ENCODE assay signal across 11 cellular contexts in the genomic region with DNA sequence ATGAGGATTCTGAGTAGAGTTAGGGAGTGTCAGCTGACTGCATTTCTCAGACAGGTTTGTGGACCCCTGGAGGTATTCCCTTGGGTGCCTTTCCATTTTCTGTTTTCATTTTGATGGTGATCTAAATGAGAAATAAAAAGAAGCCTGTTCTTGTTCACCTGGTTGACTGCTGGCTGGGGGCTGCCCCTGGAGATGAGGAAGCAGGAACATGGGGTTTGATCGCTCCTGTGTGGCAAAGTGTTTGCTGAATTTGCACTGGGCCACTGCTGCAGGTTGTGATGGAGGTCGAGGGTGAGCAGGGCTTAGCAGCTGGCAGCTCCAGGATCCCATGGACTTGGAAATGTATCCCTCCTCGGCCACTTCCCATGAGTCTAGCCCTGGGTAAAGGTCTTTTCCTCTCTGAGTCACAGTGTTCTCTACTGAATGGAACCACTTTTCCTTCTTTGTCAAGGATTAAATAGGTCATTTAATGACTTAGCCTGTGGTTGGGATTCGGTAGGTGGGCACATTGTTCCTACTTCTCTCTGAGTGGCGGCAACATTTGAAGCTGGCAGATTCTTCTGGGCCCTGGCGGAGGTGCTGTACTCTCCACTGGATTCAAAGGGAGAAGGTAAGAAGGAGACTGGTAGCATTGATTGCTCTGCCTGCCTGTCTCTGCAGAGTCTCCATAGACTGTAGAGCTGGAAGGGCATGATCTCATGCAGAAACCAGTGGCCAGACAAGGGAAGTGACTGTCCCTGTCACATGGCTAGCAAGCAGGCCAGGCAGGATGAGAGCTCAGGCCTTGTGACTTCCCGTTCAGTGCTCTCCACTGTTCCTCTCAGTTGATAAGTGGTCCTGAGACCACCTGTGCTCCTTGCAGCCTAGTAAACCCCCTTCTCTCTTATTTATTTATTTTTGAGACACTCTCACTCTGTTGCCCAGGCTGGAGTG. TPM values are rescaled to one million over a fixed set of nuclear protein-coding genes. Genes with fewer than 3 reads are reported as not detected.
DNase-seq lines count a peak whose midpoint lies in the region; ATAC-seq and TF ChIP-seq lines count a peak whose summit lies in the region.
"Had no signal": no experiment of that assay in that cellular context is flagged by ENCODE, and none has a peak within 500 bp of the region (broad histone marks: within the 10 kb centered on the region; RNA-seq: fewer than 3 reads in every experiment).

No MANE protein-coding gene starts in this region.

- peaks cover 17 to 19% of the 10 kb centered on the region in 2 donors for H3K4me1 Mint-ChIP-seq in natural killer cell treated with Interleukin-12 subunit alpha and Interleukin-12 subunit beta and Interleukin-15 and Interleukin-18, amount 100 ng/mL, for 72 hours (ENCODE audit: low read depth in 2 of 2)

- peaks cover 7% of the 10 kb centered on the region; the same call in 1 of the 2 replicates for H3K36me3 ChIP-seq in OCI-LY1 (ENCODE audit: insufficient read depth, low read length)
- H3K36me3 ChIP-seq: SJSA1 had no signal

- H3K9me3 ChIP-seq in OCI-LY1 (ENCODE audit: low read length), result no peaks in the 10 kb centered on the region
- H3K9me3 ChIP-seq: SJSA1 had no signal

- H3K9ac ChIP-seq in OCI-LY1 (ENCODE audit: low read length), result no peak overlapping the region; the same call in 1 of the 2 replicates

- no peaks in the 10 kb centered on the region for H3K9me3 Mint-ChIP-seq in natural killer cell treated with Interleukin-12 subunit alpha and Interleukin-12 subunit beta and Interleukin-15 and Interleukin-18, amount 100 ng/mL, for 72 hours
- H3K9me3 Mint-ChIP-seq: activated naive CD4-positive, alpha-beta T cell treated with anti-CD3 and anti-CD28 coated beads, Interleukin-2, amount 50 U/mL, for 72 hours had no signal

- H3K27me3 ChIP-seq in OCI-LY1 (ENCODE audit: insufficient read depth, low read length), result no peaks in the 10 kb centered on the region
- H3K27me3 ChIP-seq: SJSA1 had no signal

- H3F3A ChIP-seq in OCI-LY1 (ENCODE audit: insufficient read depth, low read length), result no peaks in the 10 kb centered on the region

- peak in 11 of 14 donors; percentile 20 to 82 (median 63) for DNase-seq in C1 segment of cervical spinal cord (lab: John Stamatoyannopoulos, UW)
- peak; percentile 23 to 32 for DNase-seq in foreskin fibroblast
- no peak for DNase-seq in natural killer cell treated with Interleukin-12 subunit alpha and Interleukin-12 subunit beta and Interleukin-15 and Interleukin-18, amount 100 ng/mL, for 72 hours (ENCODE audit: low spot score)
- no peak for DNase-seq in activated CD4-positive, alpha-beta T cell treated with anti-CD3 and anti-CD28 coated beads, Interleukin-2, amount 50 U/mL, for 1 hour
- no peak for DNase-seq in LoVo (ENCODE audit: low spot score)

- H3K4me3 ChIP-seq in OCI-LY1 (ENCODE audit: low read depth, low read length, poor library complexity, severe bottlenecking), result no peak overlapping the region
- no peak overlapping the region for H3K4me3 ChIP-seq in foreskin fibroblast (ENCODE audit: low read depth in 1 of 2, low read length in 2 of 2)
- H3K4me3 ChIP-seq: SJSA1 had no signal

- H3K27me3 Mint-ChIP-seq in natural killer cell treated with Interleukin-12 subunit alpha and Interleukin-12 subunit beta and Interleukin-15 and Interleukin-18, amount 100 ng/mL, for 72 hours, result no peaks in the 10 kb centered on the region

- H2AFZ ChIP-seq in OCI-LY1 (ENCODE audit: low read length), result no peak overlapping the region

- peak overlapping the region; percentile 26 for H3K27ac ChIP-seq in OCI-LY1 (ENCODE audit: low read depth, low read length, poor library complexity, severe bottlenecking)
- H3K27ac ChIP-seq: C4-2B, SJSA1 had no signal

- peak overlapping the region; percentile 30 for H3K4me3 Mint-ChIP-seq in natural killer cell treated with Interleukin-12 subunit alpha and Interleukin-12 subunit beta and Interleukin-15 and Interleukin-18, amount 100 ng/mL, for 72 hours

- H3K9me2 ChIP-seq in OCI-LY1 (ENCODE audit: low read depth, low read length), result no peaks in the 10 kb centered on the region

- H3K79me2 ChIP-seq in OCI-LY1 (ENCODE audit: insufficient read depth, low read length), result peaks cover 3% of the 10 kb centered on the region; the same call in 1 of the 2 replicates

- H3K36me3 Mint-ChIP-seq in natural killer cell treated with Interleukin-12 subunit alpha and Interleukin-12 subunit beta and Interleukin-15 and Interleukin-18, amount 100 ng/mL, for 72 hours, result no peaks in the 10 kb centered on the region
- H3K36me3 Mint-ChIP-seq: activated naive CD4-positive, alpha-beta T cell treated with anti-CD3 and anti-CD28 coated beads, Interleukin-2, amount 50 U/mL, for 72 hours had no signal

- peaks cover 52% of the 10 kb centered on the region for H3K4me1 ChIP-seq in OCI-LY1 (ENCODE audit: insufficient read depth, low read length, severe bottlenecking)
- H3K4me1 ChIP-seq: SJSA1 had no signal

- H4K20me1 ChIP-seq in OCI-LY1 (ENCODE audit: insufficient read depth, low read length), result no peaks in the 10 kb centered on the region

- no peak for TF ChIP-seq CTCF in OCI-LY1 (IDR thresholded peaks at IDR 0.05; ENCODE audit: low read length)
- no peak for TF ChIP-seq CTCF in foreskin fibroblast (IDR thresholded peaks at IDR 0.05; ENCODE audit: low read depth, low read length)

- H3K27ac Mint-ChIP-seq in natural killer cell treated with Interleukin-12 subunit alpha and Interleukin-12 subunit beta and Interleukin-15 and Interleukin-18, amount 100 ng/mL, for 72 hours, result peak overlapping the region; percentile 68 to 92

- H3K4me2 ChIP-seq in OCI-LY1 (ENCODE audit: low read length), result no peak overlapping the region

- peak; percentile 84 to 85 for ATAC-seq in natural killer cell treated with Interleukin-12 subunit alpha and Interleukin-12 subunit beta and Interleukin-15 and Interleukin-18, amount 100 ng/mL, for 72 hours
- ATAC-seq in GM18517 (IDR thresholded peaks at IDR 0.05; ENCODE audit: unreplicated experiment) (no peak), HG03521 (IDR thresholded peaks at IDR 0.05; ENCODE audit: unreplicated experiment) (no peak)

RNA-seq across cellular contexts. Expression of a gene that starts 17.9 kb away (rescaled TPM):
- total RNA-seq in natural killer cell treated with Interleukin-12 subunit alpha and Interleukin-12 subunit beta and Interleukin-15 and Interleukin-18, amount 100 ng/mL, for 72 hours, result 10 to 100 TPM; 18.9 to 37.4 TPM

RNA-seq across cellular contexts. Expression of a gene that starts 29.4 kb away (rescaled TPM):
- total RNA-seq in natural killer cell treated with Interleukin-12 subunit alpha and Interleukin-12 subunit beta and Interleukin-15 and Interleukin-18, amount 100 ng/mL, for 72 hours, result not detected
- total RNA-seq: activated naive CD4-positive, alpha-beta T cell treated with anti-CD3 and anti-CD28 coated beads, Interleukin-2, amount 50 U/mL, for 72 hours; SJSA1 had no signal

RNA-seq across cellular contexts. Expression of a gene that starts 52.6 kb away (rescaled TPM):
- total RNA-seq in natural killer cell treated with Interleukin-12 subunit alpha and Interleukin-12 subunit beta and Interleukin-15 and Interleukin-18, amount 100 ng/mL, for 72 hours, result 10 to 100 TPM; 19.9 to 35.5 TPM

Comparison
In these comparisons a context has a peak if more than half of its experiments do, and no peak if none do; other contexts are left out.
1. DNase-seq: peak in C1 segment of cervical spinal cord (11 of 14) and foreskin fibroblast (2 of 2); none in natural killer cell treated with Interleukin-12 subunit alpha and Interleukin-12 subunit beta and Interleukin-15 and Interleukin-18, amount 100 ng/mL, for 72 hours (single experiment), activated CD4-positive, alpha-beta T cell treated with anti-CD3 and anti-CD28 coated beads, Interleukin-2, amount 50 U/mL, for 1 hour (single experiment) and LoVo (single experiment).
2. ATAC-seq: peak in natural killer cell treated with Interleukin-12 subunit alpha and Interleukin-12 subunit beta and Interleukin-15 and Interleukin-18, amount 100 ng/mL, for 72 hours (2 of 2); none in GM18517 (single experiment) and HG03521 (single experiment).